ENCODE assay signal across 8 cellular contexts in genomic region chr11:46369458-46370152, GRCh38. TPM values are rescaled to one million over a fixed set of nuclear protein-coding genes. Genes with fewer than 3 reads are reported as not detected.
DNase-seq lines count a peak whose midpoint lies in the region; ATAC-seq and TF ChIP-seq lines count a peak whose summit lies in the region.

No MANE protein-coding gene starts in this region.

- no peaks in the 10 kb centered on the region for H3K27me3 Mint-ChIP-seq in activated CD4-positive, alpha-beta memory T cell treated with anti-CD3 and anti-CD28 coated beads, Interleukin-2, amount 10 ng/mL, durations not matched to agents 7 days and 5 days
- peaks cover 7% of the 10 kb centered on the region for H3K27me3 Mint-ChIP-seq in neural progenitor cell (ENCODE audit: insufficient read depth, low read depth)

- intact Hi-C loops in HCT116 (cut with micrococcal nuclease), result loop anchor here (5.0 kb wide), 1 partner anchor 122 kb away; no protein-coding TSS in a partner anchor

- peaks cover 5 to 12% of the 10 kb centered on the region in 2 experiments; a peak in 3 of 4 replicates for H3K36me3 ChIP-seq in HCT116 (ENCODE audit: control insufficient read depth in 1 of 2, insufficient read depth in 2 of 2, low read length in 2 of 2)
- no peaks in the 10 kb centered on the region for H3K36me3 ChIP-seq in neural progenitor cell

- H3K9me3 ChIP-seq in HCT116 (ENCODE audit: control insufficient read depth in 1 of 2, insufficient read depth in 1 of 2, low read depth in 1 of 2, low read length in 2 of 2) (no peaks in the 10 kb centered on the region), neural progenitor cell (ENCODE audit: low read depth) (no peaks in the 10 kb centered on the region)

- no peaks in the 10 kb centered on the region for H3K9me2 ChIP-seq in HCT116 (ENCODE audit: insufficient read depth)

- H3F3A ChIP-seq in neural progenitor cell (ENCODE audit: low read depth), result peaks cover 4% of the 10 kb centered on the region

- TF ChIP-seq CTCF in HCT116 (IDR thresholded peaks at IDR 0.05 in 2 of 3, conservative IDR thresholded peaks at IDR 0.05 in 1 of 3; ENCODE audit: borderline replicate concordance in 1 of 3, insufficient read depth in 1 of 3, low read depth in 2 of 3, low read length in 2 of 3) (peak; percentile 64 to 97 (median 91)), neural progenitor cell (IDR thresholded peaks at IDR 0.05) (peak; percentile 75)

- CTCF ChIA-PET in HCT116 (lab: Charles Lee), result interaction anchor here (1.6 kb wide), 1 partner anchor 17 kb away, joined by 6 read pairs; no protein-coding TSS in a partner anchor
- CTCF ChIA-PET in activated CD4-positive, alpha-beta memory T cell treated with anti-CD3 and anti-CD28 coated beads, Interleukin-2, amount 10 ng/mL, durations not matched to agents 7 days and 5 days (lab: Charles Lee), result interaction anchor here (0.9 to 12.2 kb wide), 5 partner anchors 10 to 33 kb away, joined by 3 to 210 read pairs (median 4); partner anchors contain the start of gene DGKZ

- peak; percentile 95 for DNase-seq in ELR (ENCODE audit: low read depth)
- peak; percentile 48 for DNase-seq in HCT116 (ENCODE audit: low read depth, low spot score)
- DNase-seq in NCI-H2196 (lab: John Stamatoyannopoulos, UW; ENCODE audit: unreplicated experiment), result peak; percentile 61
- DNase-seq in activated CD4-positive, alpha-beta memory T cell treated with anti-CD3 and anti-CD28 coated beads, Interleukin-2, amount 10 ng/mL, durations not matched to agents 7 days and 5 days, result peak; percentile 55
- peak; percentile 69 to 79 for DNase-seq in erythroblast (lab: John Stamatoyannopoulos, UW)
- DNase-seq in neural progenitor cell (ENCODE audit: low spot score), result peak; percentile 88

- peak overlapping the region; percentile 45 for H3K9ac ChIP-seq in HCT116 (ENCODE audit: low read length)
- H3K9ac ChIP-seq in neural progenitor cell, result no peak overlapping the region

- H4K20me1 ChIP-seq in HCT116 (ENCODE audit: insufficient read depth), result no peaks in the 10 kb centered on the region
- H4K20me1 ChIP-seq in neural progenitor cell (ENCODE audit: low read depth), result peaks cover 40% of the 10 kb centered on the region

- H3K4me3 ChIP-seq in HCT116 (replicated peaks in 1 of 2; ENCODE audit: low read depth in 1 of 2, low read length in 2 of 2), result no peak overlapping the region
- no peak overlapping the region for H3K4me3 ChIP-seq in neural progenitor cell

- H3K79me2 ChIP-seq in HCT116 (ENCODE audit: insufficient read depth, low read length) (peaks cover 4% of the 10 kb centered on the region; the same call in 1 of the 2 replicates), neural progenitor cell (ENCODE audit: low read depth) (no peaks in the 10 kb centered on the region)

- BruUV-seq in HCT116 (replicated peaks; lab: Mats Ljungman, UMichigan), result no TSS peak

- TF ChIP-seq RAD21 in HCT116 (IDR thresholded peaks at IDR 0.05; ENCODE audit: low read depth), result peak; percentile 61

- H3K4me1 ChIP-seq in HCT116 (ENCODE audit: control insufficient read depth in 1 of 2, insufficient read depth in 2 of 2, low read length in 2 of 2), result peaks cover 0 to 22% of the 10 kb centered on the region in 2 experiments; a peak in 2 of 4 replicates
- peaks cover 16% of the 10 kb centered on the region for H3K4me1 ChIP-seq in neural progenitor cell

- peaks cover 39% of the 10 kb centered on the region for H3K36me3 Mint-ChIP-seq in activated CD4-positive, alpha-beta memory T cell treated with anti-CD3 and anti-CD28 coated beads, Interleukin-2, amount 10 ng/mL, durations not matched to agents 7 days and 5 days (ENCODE audit: low read depth)
- H3K36me3 Mint-ChIP-seq in neural progenitor cell, result no peaks in the 10 kb centered on the region

- POLR2A ChIA-PET in HCT116 (lab: Charles Lee), result no interaction called here
- POLR2A ChIA-PET in activated CD4-positive, alpha-beta memory T cell treated with anti-CD3 and anti-CD28 coated beads, Interleukin-2, amount 10 ng/mL, durations not matched to agents 7 days and 5 days (lab: Charles Lee), result interaction anchor here (0.6 to 12.2 kb wide), 2 partner anchors 12 to 21 kb away, joined by 3 to 143 read pairs; partner anchors contain the start of genes DGKZ and MDK

- H3K4me1 Mint-ChIP-seq in activated CD4-positive, alpha-beta memory T cell treated with anti-CD3 and anti-CD28 coated beads, Interleukin-2, amount 10 ng/mL, durations not matched to agents 7 days and 5 days, result peaks cover 18% of the 10 kb centered on the region
- peaks cover 27% of the 10 kb centered on the region for H3K4me1 Mint-ChIP-seq in neural progenitor cell

- no peak overlapping the region for H3K27ac Mint-ChIP-seq in activated CD4-positive, alpha-beta memory T cell treated with anti-CD3 and anti-CD28 coated beads, Interleukin-2, amount 10 ng/mL, durations not matched to agents 7 days and 5 days
- no peak overlapping the region for H3K27ac Mint-ChIP-seq in neural progenitor cell

- RAD21 ChIA-PET in HCT116 (lab: Charles Lee; ENCODE audit: low non-redundant PET in 1 of 2, low total read pairs in 2 of 2, uncharacterized antibody in 2 of 2, unreplicated experiment in 2 of 2), result no interaction called here

- H3K27me3 ChIP-seq in HCT116 (ENCODE audit: insufficient read depth, low read length) (no peaks in the 10 kb centered on the region), neural progenitor cell (no peaks in the 10 kb centered on the region)

- H2AFZ ChIP-seq in HCT116 (ENCODE audit: low read depth, low read length, poor library complexity, severe bottlenecking) (no peak overlapping the region), neural progenitor cell (replicated peaks) (no peak overlapping the region)

- H3K27ac ChIP-seq in HCT116 (ENCODE audit: low read depth, low read length) (peak overlapping the region; percentile 37; the same call in 1 of the 2 replicates), neural progenitor cell (no peak overlapping the region)

- H3K9me3 Mint-ChIP-seq in activated CD4-positive, alpha-beta memory T cell treated with anti-CD3 and anti-CD28 coated beads, Interleukin-2, amount 10 ng/mL, durations not matched to agents 7 days and 5 days, result no peaks in the 10 kb centered on the region
- H3K9me3 Mint-ChIP-seq in neural progenitor cell, result no peaks in the 10 kb centered on the region

- peak overlapping the region; percentile 15 for H3K4me2 ChIP-seq in HCT116 (ENCODE audit: low read length)
- H3K4me2 ChIP-seq in neural progenitor cell, result no peak overlapping the region

- H3K4me3 Mint-ChIP-seq in activated CD4-positive, alpha-beta memory T cell treated with anti-CD3 and anti-CD28 coated beads, Interleukin-2, amount 10 ng/mL, durations not matched to agents 7 days and 5 days, result no peak overlapping the region
- H3K4me3 Mint-ChIP-seq in neural progenitor cell, result no peak overlapping the region

- ATAC-seq in HCT116 (peak; percentile 90), GM19035 (IDR thresholded peaks at IDR 0.05; ENCODE audit: unreplicated experiment) (no peak), GM21447 (IDR thresholded peaks at IDR 0.05; ENCODE audit: unreplicated experiment) (no peak)

- TF ChIP-seq POLR2A in HCT116 (IDR thresholded peaks at IDR 0.05; ENCODE audit: borderline replicate concordance, extremely low read depth, insufficient read depth, insufficient read length) (no peak), erythroblast (IDR thresholded peaks at IDR 0.05; ENCODE audit: low read length) (no peak)

TF ChIP-seq in HCT116, 20 proteins besides CTCF, POLR2A, EP300 and RAD21:
- no peak for TF ChIP-seq CEBPB (IDR thresholded peaks at IDR 0.05; ENCODE audit: low read depth)
- no peak for TF ChIP-seq EGR1 (IDR thresholded peaks at IDR 0.05; ENCODE audit: low read depth)
- no peak for TF ChIP-seq POLR2AphosphoS5 (IDR thresholded peaks at IDR 0.05; ENCODE audit: low read depth, low read length)
- no peak for TF ChIP-seq CBX3 (IDR thresholded peaks at IDR 0.05; ENCODE audit: low read depth)
- no peak for TF ChIP-seq ELF1 (IDR thresholded peaks at IDR 0.05; ENCODE audit: borderline replicate concordance, low read depth)
- no peak for TF ChIP-seq REST (IDR thresholded peaks at IDR 0.05; ENCODE audit: low read depth)

RNA-seq across cellular contexts. Expression of gene MDK, which starts 11.9 kb away (rescaled TPM):
- total RNA-seq in HCT116 (2021; ENCODE audit: unreplicated experiment) (286 TPM), neural progenitor cell (ENCODE audit: low replicate concordance) (600 and 1,035 TPM in 2 replicates)
- 442 and 447 TPM in 2 replicates for polyA plus RNA-seq in HCT116 (2012)
- total RNA-seq in activated CD4-positive, alpha-beta memory T cell treated with anti-CD3 and anti-CD28 coated beads, Interleukin-2, amount 10 ng/mL, durations not matched to agents 7 days and 5 days, result 1 to 10 TPM; 3.5 to 4.1 TPM

RNA-seq across cellular contexts. Expression of gene CHRM4, which starts 22.0 kb away (rescaled TPM):
- total RNA-seq in HCT116 (2021; ENCODE audit: unreplicated experiment), result 1.1 TPM
- polyA plus RNA-seq in HCT116 (2012), result 2.5 and 2.9 TPM in 2 replicates
- total RNA-seq in activated CD4-positive, alpha-beta memory T cell treated with anti-CD3 and anti-CD28 coated beads, Interleukin-2, amount 10 ng/mL, durations not matched to agents 7 days and 5 days, result under 1 TPM; 0.30 to 0.38 TPM
- total RNA-seq in neural progenitor cell (ENCODE audit: low replicate concordance), result 0.31 TPM in 1 of 2 replicates, not detected in the other

RNA-seq across cellular contexts. Expression of gene DGKZ, which starts 22.3 kb away (rescaled TPM):
- total RNA-seq in HCT116 (2021; ENCODE audit: unreplicated experiment) (70.2 TPM), neural progenitor cell (ENCODE audit: low replicate concordance) (12.5 and 55.5 TPM in 2 replicates)
- 67.3 and 69.5 TPM in 2 replicates for polyA plus RNA-seq in HCT116 (2012)
- 100 to 1,000 TPM; 141 to 143 TPM for total RNA-seq in activated CD4-positive, alpha-beta memory T cell treated with anti-CD3 and anti-CD28 coated beads, Interleukin-2, amount 10 ng/mL, durations not matched to agents 7 days and 5 days

Comparison
In these comparisons a context has a peak if more than half of its experiments do, and no peak if none do; other contexts are left out.
1. RNA of gene MDK, which starts 11.9 kb away (total RNA-seq): 600 to 1,035 TPM in neural progenitor cell and 286 TPM in HCT116 (single experiment); 3.5 to 4.1 TPM in activated CD4-positive, alpha-beta memory T cell treated with anti-CD3 and anti-CD28 coated beads, Interleukin-2, amount 10 ng/mL, durations not matched to agents 7 days and 5 days; every median in the first group is over 10 times any median in the second.
2. Peak in every context shown above with its lines, with median percentiles within 50 percentile points of each other: DNase-seq.